In genomic region chr7:122709930-122710646, GRCh38 we compare ENCODE assay signal across 15 cellular contexts. TPM values are rescaled to one million over a fixed set of nuclear protein-coding genes. Genes with fewer than 3 reads are reported as not detected.
DNase-seq lines count a peak whose midpoint lies in the region; ATAC-seq and TF ChIP-seq lines count a peak whose summit lies in the region.
"Had no signal": no experiment of that assay in that cellular context is flagged by ENCODE, and none has a peak within 500 bp of the region (broad histone marks: within the 10 kb centered on the region; RNA-seq: fewer than 3 reads in every experiment).

No MANE protein-coding gene starts in this region.

- TF ChIP-seq CTCF in OCI-LY3 (IDR thresholded peaks at IDR 0.05; ENCODE audit: low read depth, low read length): no peak

- H3K9me3 ChIP-seq in OCI-LY3 (ENCODE audit: insufficient read depth, low read length): no peaks in the 10 kb centered on the region
- H3K9me3 ChIP-seq: BLaER1 had no signal

- no peak overlapping the region for H3K4me2 ChIP-seq in OCI-LY3 (ENCODE audit: low read length)
- H3K4me2 ChIP-seq: BLaER1, KMS-11 had no signal

- H4K20me1 ChIP-seq in OCI-LY3 (ENCODE audit: insufficient read depth, low read length): no peaks in the 10 kb centered on the region
- H4K20me1 ChIP-seq: BLaER1 had no signal

- no peaks in the 10 kb centered on the region for H3K36me3 ChIP-seq in OCI-LY3 (replicated peaks; ENCODE audit: low read depth, low read length)
- H3K36me3 ChIP-seq: BLaER1 had no signal

- H3K4me3 ChIP-seq in OCI-LY3 (ENCODE audit: low read length): no peak overlapping the region
- H3K4me3 ChIP-seq: BLaER1 had no signal

- DNase-seq in renal cortical epithelial cell (ENCODE audit: low read depth) (peak; percentile 12), Right ventricle myocardium superior (no peak), NCI-H1105 (lab: John Stamatoyannopoulos, UW) (no peak), NCI-H1048 (lab: John Stamatoyannopoulos, UW) (no peak)
- DNase-seq: ACHN; CD4-positive, alpha-beta memory T cell; DMS79 treated with DMSO at 0.1 percent for 48 hours; GF-D8; H9 had no signal

- H2AFZ ChIP-seq in OCI-LY3 (ENCODE audit: low read depth, low read length): peak overlapping the region; percentile 74; the same call in 1 of the 2 replicates

- H3K9ac ChIP-seq in OCI-LY3 (ENCODE audit: low read length): no peak overlapping the region
- H3K9ac ChIP-seq: BLaER1, KMS-11 had no signal

- peak; percentile 39 for ATAC-seq in GM18520 (IDR thresholded peaks at IDR 0.05; ENCODE audit: unreplicated experiment)
- ATAC-seq in GM19025 (IDR thresholded peaks at IDR 0.05; ENCODE audit: low read depth, unreplicated experiment): peak; percentile 62
- ATAC-seq in Right ventricle myocardium superior (ENCODE audit: poor library complexity): no peak

- H3K27me3 ChIP-seq in OCI-LY3 (ENCODE audit: low read depth, low read length): no peaks in the 10 kb centered on the region
- H3K27me3 ChIP-seq: BLaER1 had no signal

- H3K79me2 ChIP-seq in OCI-LY3 (ENCODE audit: low read length): no peaks in the 10 kb centered on the region

- intact Hi-C loops in Right ventricle myocardium superior (cut with DNase I): no loop called here

- H3K4me1 ChIP-seq in OCI-LY3 (ENCODE audit: low read length): no peaks in the 10 kb centered on the region
- H3K4me1 ChIP-seq: BLaER1 had no signal

- H3K27ac ChIP-seq in OCI-LY3 (ENCODE audit: low read length): no peak overlapping the region
- H3K27ac ChIP-seq: BLaER1, KMS-11 had no signal

RNA-seq across cellular contexts. Expression of gene RNF148, which starts 7.4 kb away (rescaled TPM):
- 0.15 TPM in 1 of 2 replicates, not detected in the other for total RNA-seq in renal cortical epithelial cell
- total RNA-seq in Right ventricle myocardium superior: 0.22 TPM
- total RNA-seq: CD4-positive, alpha-beta memory T cell had no signal

RNA-seq across cellular contexts. Expression of gene RNF133, which starts 11.2 kb away (rescaled TPM):
- total RNA-seq in renal cortical epithelial cell (0.10 TPM in 1 of 2 replicates, not detected in the other), Right ventricle myocardium superior (0.51 TPM)
- total RNA-seq: CD4-positive, alpha-beta memory T cell; HT-29 had no signal
